Comparison of ENCODE assay signal across 1 cellular context in the genomic region with DNA sequence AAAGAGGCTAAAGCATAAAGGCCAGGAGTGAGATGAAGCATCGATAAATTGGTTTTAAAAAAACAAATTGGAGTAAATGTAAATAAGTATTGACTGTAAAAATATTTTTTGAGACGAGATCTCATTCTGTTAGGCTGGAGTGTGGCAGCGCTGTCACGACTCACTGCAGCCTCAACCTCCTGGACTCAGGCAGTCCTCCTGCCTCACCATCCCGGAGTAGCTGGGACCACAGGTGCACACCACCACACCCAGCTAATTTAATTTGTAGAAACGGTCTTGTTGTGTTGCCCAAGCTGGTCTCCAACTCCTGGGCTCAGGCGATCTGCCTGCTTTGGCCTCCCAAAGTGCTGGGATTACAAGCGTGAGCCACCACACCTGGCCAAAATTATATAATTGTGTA.
TF ChIP-seq lines count a peak whose summit lies in the region.

No MANE protein-coding gene starts in this region.

TF ChIP-seq in GM23338, 12 proteins besides CTCF, POLR2A, EP300 and RAD21 (continued from another document):
- TF ChIP-seq, protein P1, sequence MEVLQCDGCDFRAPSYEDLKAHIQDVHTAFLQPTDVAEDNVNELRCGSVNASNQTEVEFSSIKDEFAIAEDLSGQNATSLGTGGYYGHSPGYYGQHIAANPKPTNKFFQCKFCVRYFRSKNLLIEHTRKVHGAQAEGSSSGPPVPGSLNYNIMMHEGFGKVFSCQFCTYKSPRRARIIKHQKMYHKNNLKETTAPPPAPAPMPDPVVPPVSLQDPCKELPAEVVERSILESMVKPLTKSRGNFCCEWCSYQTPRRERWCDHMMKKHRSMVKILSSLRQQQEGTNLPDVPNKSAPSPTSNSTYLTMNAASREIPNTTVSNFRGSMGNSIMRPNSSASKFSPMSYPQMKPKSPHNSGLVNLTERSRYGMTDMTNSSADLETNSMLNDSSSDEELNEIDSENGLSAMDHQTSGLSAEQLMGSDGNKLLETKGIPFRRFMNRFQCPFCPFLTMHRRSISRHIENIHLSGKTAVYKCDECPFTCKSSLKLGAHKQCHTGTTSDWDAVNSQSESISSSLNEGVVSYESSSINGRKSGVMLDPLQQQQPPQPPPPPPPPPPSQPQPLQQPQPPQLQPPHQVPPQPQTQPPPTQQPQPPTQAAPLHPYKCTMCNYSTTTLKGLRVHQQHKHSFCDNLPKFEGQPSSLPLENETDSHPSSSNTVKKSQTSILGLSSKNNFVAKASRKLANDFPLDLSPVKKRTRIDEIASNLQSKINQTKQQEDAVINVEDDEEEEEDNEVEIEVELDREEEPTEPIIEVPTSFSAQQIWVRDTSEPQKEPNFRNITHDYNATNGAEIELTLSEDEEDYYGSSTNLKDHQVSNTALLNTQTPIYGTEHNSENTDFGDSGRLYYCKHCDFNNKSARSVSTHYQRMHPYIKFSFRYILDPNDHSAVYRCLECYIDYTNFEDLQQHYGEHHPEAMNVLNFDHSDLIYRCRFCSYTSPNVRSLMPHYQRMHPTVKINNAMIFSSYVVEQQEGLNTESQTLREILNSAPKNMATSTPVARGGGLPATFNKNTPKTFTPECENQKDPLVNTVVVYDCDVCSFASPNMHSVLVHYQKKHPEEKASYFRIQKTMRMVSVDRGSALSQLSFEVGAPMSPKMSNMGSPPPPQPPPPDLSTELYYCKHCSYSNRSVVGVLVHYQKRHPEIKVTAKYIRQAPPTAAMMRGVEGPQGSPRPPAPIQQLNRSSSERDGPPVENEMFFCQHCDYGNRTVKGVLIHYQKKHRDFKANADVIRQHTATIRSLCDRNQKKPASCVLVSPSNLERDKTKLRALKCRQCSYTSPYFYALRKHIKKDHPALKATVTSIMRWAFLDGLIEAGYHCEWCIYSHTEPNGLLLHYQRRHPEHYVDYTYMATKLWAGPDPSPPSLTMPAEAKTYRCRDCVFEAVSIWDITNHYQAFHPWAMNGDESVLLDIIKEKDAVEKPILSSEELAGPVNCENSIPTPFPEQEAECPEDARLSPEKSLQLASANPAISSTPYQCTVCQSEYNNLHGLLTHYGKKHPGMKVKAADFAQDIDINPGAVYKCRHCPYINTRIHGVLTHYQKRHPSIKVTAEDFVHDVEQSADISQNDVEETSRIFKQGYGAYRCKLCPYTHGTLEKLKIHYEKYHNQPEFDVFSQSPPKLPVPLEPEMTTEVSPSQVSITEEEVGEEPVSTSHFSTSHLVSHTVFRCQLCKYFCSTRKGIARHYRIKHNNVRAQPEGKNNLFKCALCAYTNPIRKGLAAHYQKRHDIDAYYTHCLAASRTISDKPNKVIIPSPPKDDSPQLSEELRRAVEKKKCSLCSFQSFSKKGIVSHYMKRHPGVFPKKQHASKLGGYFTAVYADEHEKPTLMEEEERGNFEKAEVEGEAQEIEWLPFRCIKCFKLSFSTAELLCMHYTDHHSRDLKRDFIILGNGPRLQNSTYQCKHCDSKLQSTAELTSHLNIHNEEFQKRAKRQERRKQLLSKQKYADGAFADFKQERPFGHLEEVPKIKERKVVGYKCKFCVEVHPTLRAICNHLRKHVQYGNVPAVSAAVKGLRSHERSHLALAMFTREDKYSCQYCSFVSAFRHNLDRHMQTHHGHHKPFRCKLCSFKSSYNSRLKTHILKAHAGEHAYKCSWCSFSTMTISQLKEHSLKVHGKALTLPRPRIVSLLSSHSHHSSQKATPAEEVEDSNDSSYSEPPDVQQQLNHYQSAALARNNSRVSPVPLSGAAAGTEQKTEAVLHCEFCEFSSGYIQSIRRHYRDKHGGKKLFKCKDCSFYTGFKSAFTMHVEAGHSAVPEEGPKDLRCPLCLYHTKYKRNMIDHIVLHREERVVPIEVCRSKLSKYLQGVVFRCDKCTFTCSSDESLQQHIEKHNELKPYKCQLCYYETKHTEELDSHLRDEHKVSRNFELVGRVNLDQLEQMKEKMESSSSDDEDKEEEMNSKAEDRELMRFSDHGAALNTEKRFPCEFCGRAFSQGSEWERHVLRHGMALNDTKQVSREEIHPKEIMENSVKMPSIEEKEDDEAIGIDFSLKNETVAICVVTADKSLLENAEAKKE (CRISPR knock-in tag; IDR thresholded peaks at IDR 0.05), result no peak
- no peak for TF ChIP-seq EZH2phosphoT487 (IDR thresholded peaks at IDR 0.05; ENCODE audit: unreplicated experiment)
- no peak for TF ChIP-seq JUNB (IDR thresholded peaks at IDR 0.05; ENCODE audit: unreplicated experiment)
- TF ChIP-seq STAT1 (IDR thresholded peaks at IDR 0.05; ENCODE audit: unreplicated experiment), result no peak
- no peak for TF ChIP-seq POLR2AphosphoS5 (IDR thresholded peaks at IDR 0.05; ENCODE audit: low read depth)
- TF ChIP-seq, protein P2, sequence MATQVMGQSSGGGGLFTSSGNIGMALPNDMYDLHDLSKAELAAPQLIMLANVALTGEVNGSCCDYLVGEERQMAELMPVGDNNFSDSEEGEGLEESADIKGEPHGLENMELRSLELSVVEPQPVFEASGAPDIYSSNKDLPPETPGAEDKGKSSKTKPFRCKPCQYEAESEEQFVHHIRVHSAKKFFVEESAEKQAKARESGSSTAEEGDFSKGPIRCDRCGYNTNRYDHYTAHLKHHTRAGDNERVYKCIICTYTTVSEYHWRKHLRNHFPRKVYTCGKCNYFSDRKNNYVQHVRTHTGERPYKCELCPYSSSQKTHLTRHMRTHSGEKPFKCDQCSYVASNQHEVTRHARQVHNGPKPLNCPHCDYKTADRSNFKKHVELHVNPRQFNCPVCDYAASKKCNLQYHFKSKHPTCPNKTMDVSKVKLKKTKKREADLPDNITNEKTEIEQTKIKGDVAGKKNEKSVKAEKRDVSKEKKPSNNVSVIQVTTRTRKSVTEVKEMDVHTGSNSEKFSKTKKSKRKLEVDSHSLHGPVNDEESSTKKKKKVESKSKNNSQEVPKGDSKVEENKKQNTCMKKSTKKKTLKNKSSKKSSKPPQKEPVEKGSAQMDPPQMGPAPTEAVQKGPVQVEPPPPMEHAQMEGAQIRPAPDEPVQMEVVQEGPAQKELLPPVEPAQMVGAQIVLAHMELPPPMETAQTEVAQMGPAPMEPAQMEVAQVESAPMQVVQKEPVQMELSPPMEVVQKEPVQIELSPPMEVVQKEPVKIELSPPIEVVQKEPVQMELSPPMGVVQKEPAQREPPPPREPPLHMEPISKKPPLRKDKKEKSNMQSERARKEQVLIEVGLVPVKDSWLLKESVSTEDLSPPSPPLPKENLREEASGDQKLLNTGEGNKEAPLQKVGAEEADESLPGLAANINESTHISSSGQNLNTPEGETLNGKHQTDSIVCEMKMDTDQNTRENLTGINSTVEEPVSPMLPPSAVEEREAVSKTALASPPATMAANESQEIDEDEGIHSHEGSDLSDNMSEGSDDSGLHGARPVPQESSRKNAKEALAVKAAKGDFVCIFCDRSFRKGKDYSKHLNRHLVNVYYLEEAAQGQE (IDR thresholded peaks at IDR 0.05; ENCODE audit: unreplicated experiment), result no peak
- no peak for TF ChIP-seq ZNF331 (CRISPR knock-in tag; IDR thresholded peaks at IDR 0.05; ENCODE audit: low read depth)
- no peak for TF ChIP-seq CREB1 (CRISPR knock-in tag; IDR thresholded peaks at IDR 0.05; ENCODE audit: low read depth)
- TF ChIP-seq EZH2 (IDR thresholded peaks at IDR 0.05; ENCODE audit: low read depth, unreplicated experiment), result no peak
- TF ChIP-seq NANOG (IDR thresholded peaks at IDR 0.05; ENCODE audit: borderline replicate concordance), result no peak
